ENCODE assay signal across 8 cellular contexts in genomic region chr7:152825884-152826283, GRCh38.
DNase-seq lines count a peak whose midpoint lies in the region; ATAC-seq, FAIRE-seq and TF ChIP-seq lines count a peak whose summit lies in the region.
"Not testable (repeated sequence)": the region's sequence is repeated elsewhere in the genome, so short reads cannot be mapped to it uniquely, and the experiment has no call there.

No MANE protein-coding gene starts in this region.

- WGBS in A549 (ENCODE audit: missing lambda C conversion rate) = 23% methylated on average over 8 of the region's 8 CpGs

- H3K4me3 ChIP-seq in A549; NB4 (ENCODE audit: low read depth, low read length); RWPE2 (ENCODE audit: severe bottlenecking): not testable (repeated sequence)

- H3K27ac ChIP-seq in A549; RWPE2 (ENCODE audit: poor library complexity, severe bottlenecking): not testable (repeated sequence)

- FAIRE-seq in A549 (lab: Jason Lieb, UNC) = not testable (repeated sequence)

- not testable (repeated sequence) for H3K4me2 ChIP-seq in A549

- H3K27ac Mint-ChIP-seq in activated naive CD8-positive, alpha-beta T cell treated with anti-CD3 and anti-CD28 coated beads, Interleukin-2, amount 50 U/mL, for 24 hours; stimulated activated effector memory CD8-positive, alpha-beta T cell treated with anti-CD3 and anti-CD28 coated beads, Interleukin-12 subunit alpha, Interleukin-12 subunit beta, amount 100 ng/mL, for 72 hours: not testable (repeated sequence)

- H3K36me3 ChIP-seq in RWPE2 (ENCODE audit: low read depth) = not testable (repeated sequence)

- not testable (repeated sequence) for TF ChIP-seq CTCF in A549 (IDR thresholded peaks at IDR 0.05); NB4 (IDR thresholded peaks at IDR 0.05; ENCODE audit: low read depth, low read length); RWPE2 (IDR thresholded peaks at IDR 0.05; ENCODE audit: poor library complexity, severe bottlenecking)

- not testable (repeated sequence) for TF ChIP-seq EP300 in A549 (IDR thresholded peaks at IDR 0.05)

- H3K27me3 ChIP-seq in RWPE2 (ENCODE audit: insufficient read depth, poor library complexity, severe bottlenecking) = not testable (repeated sequence)

- not testable (repeated sequence) for H3K4me3 Mint-ChIP-seq in activated naive CD8-positive, alpha-beta T cell treated with anti-CD3 and anti-CD28 coated beads, Interleukin-2, amount 50 U/mL, for 24 hours; stimulated activated effector memory CD8-positive, alpha-beta T cell treated with anti-CD3 and anti-CD28 coated beads, Interleukin-12 subunit alpha, Interleukin-12 subunit beta, amount 100 ng/mL, for 72 hours

- not testable (repeated sequence) for H3K4me1 Mint-ChIP-seq in activated naive CD8-positive, alpha-beta T cell treated with anti-CD3 and anti-CD28 coated beads, Interleukin-2, amount 50 U/mL, for 24 hours; stimulated activated effector memory CD8-positive, alpha-beta T cell treated with anti-CD3 and anti-CD28 coated beads, Interleukin-12 subunit alpha, Interleukin-12 subunit beta, amount 100 ng/mL, for 72 hours

- H3K9me3 ChIP-seq in A549; RWPE2 (ENCODE audit: severe bottlenecking): not testable (repeated sequence)

- ATAC-seq in A549 (peak; percentile 60 to 68; a peak in 5 of 6 replicates), RWPE2 (ENCODE audit: low read depth) (peak; percentile 97)
- peak; percentile 67 for ATAC-seq in activated naive CD8-positive, alpha-beta T cell treated with anti-CD3 and anti-CD28 coated beads, Interleukin-2, amount 50 U/mL, for 24 hours
- peak; percentile 83 for ATAC-seq in stimulated activated effector memory CD8-positive, alpha-beta T cell treated with anti-CD3 and anti-CD28 coated beads, Interleukin-12 subunit alpha, Interleukin-12 subunit beta, amount 100 ng/mL, for 72 hours

- H3K4me1 ChIP-seq in A549; RWPE2 (ENCODE audit: insufficient read depth, poor library complexity, severe bottlenecking): not testable (repeated sequence)

- not testable (repeated sequence) for TF ChIP-seq RAD21 in A549 (conservative IDR thresholded peaks at IDR 0.05 in 1 of 2, IDR thresholded peaks at IDR 0.05 in 1 of 2)

- DNase-seq in A549 (ENCODE audit: low read depth in 1 of 2, low spot score in 1 of 2); RWPE2 (ENCODE audit: low spot score); activated naive CD8-positive, alpha-beta T cell treated with anti-CD3 and anti-CD28 coated beads, Interleukin-2, amount 50 U/mL, for 24 hours; stimulated activated effector memory CD8-positive, alpha-beta T cell treated with anti-CD3 and anti-CD28 coated beads, Interleukin-12 subunit alpha, Interleukin-12 subunit beta, amount 100 ng/mL, for 72 hours (ENCODE audit: low spot score in 2 of 2): not testable (repeated sequence)
- DNase-seq in HCEC 1CT = peak; percentile 11
- DNase-seq in NB4 (ENCODE audit: low read depth) = peak; percentile 66
- DNase-seq in dermis blood vessel endothelial cell = peak; percentile 8
- peak; percentile 26 for DNase-seq in glomerular visceral epithelial cell (ENCODE audit: extremely low spot score)

- H3K36me3 Mint-ChIP-seq in activated naive CD8-positive, alpha-beta T cell treated with anti-CD3 and anti-CD28 coated beads, Interleukin-2, amount 50 U/mL, for 24 hours (ENCODE audit: low read depth) = not testable (repeated sequence)
- peaks cover 15% of the 10 kb centered on the region for H3K36me3 Mint-ChIP-seq in stimulated activated effector memory CD8-positive, alpha-beta T cell treated with anti-CD3 and anti-CD28 coated beads, Interleukin-12 subunit alpha, Interleukin-12 subunit beta, amount 100 ng/mL, for 72 hours

- CTCF ChIA-PET in A549 (lab: Yijun Ruan, JAX) = not testable (repeated sequence)

- not testable (repeated sequence) for TF ChIP-seq POLR2A in A549 (IDR thresholded peaks at IDR 0.05; ENCODE audit: low read length); NB4 (IDR thresholded peaks at IDR 0.05; ENCODE audit: extremely low read depth, insufficient read length)

- POLR2A ChIA-PET in A549 (lab: Yijun Ruan, JAX) = not testable (repeated sequence)

- H3K9me3 Mint-ChIP-seq in activated naive CD8-positive, alpha-beta T cell treated with anti-CD3 and anti-CD28 coated beads, Interleukin-2, amount 50 U/mL, for 24 hours; stimulated activated effector memory CD8-positive, alpha-beta T cell treated with anti-CD3 and anti-CD28 coated beads, Interleukin-12 subunit alpha, Interleukin-12 subunit beta, amount 100 ng/mL, for 72 hours: not testable (repeated sequence)

- not testable (repeated sequence) for H3K27me3 Mint-ChIP-seq in activated naive CD8-positive, alpha-beta T cell treated with anti-CD3 and anti-CD28 coated beads, Interleukin-2, amount 50 U/mL, for 24 hours

TF ChIP-seq in A549, 52 proteins besides CTCF, POLR2A, EP300 and RAD21:
- peak; percentile 17 to 72; a peak in 2 of 4 replicates for TF ChIP-seq CEBPB (IDR thresholded peaks at IDR 0.05)
